Comparison of ENCODE assay signal across 1 cellular context in the genomic region with DNA sequence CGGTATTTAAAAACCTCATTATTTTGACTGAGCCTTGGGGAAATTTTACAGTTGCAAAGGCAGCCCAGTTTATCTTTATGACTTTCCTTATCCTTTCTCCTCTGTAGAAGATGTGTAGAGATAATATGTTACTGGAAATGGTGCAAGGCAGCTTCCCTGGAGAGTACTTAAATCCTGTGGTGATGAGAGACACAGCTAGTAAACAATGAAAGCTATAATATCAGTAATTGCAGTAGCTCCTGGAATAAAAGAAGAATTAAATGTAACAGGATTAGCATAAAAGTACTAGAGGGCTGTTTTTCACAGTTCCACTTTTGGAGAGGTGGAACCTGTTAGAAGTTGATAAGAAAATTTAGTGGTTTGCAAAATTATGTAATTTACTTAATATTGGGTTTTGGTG.
TF ChIP-seq lines count a peak whose summit lies in the region.

No MANE protein-coding gene starts in this region.

TF ChIP-seq in HepG2, 621 proteins besides CTCF, POLR2A, EP300 and RAD21 (continued from another document):
- TF ChIP-seq, protein P1, sequence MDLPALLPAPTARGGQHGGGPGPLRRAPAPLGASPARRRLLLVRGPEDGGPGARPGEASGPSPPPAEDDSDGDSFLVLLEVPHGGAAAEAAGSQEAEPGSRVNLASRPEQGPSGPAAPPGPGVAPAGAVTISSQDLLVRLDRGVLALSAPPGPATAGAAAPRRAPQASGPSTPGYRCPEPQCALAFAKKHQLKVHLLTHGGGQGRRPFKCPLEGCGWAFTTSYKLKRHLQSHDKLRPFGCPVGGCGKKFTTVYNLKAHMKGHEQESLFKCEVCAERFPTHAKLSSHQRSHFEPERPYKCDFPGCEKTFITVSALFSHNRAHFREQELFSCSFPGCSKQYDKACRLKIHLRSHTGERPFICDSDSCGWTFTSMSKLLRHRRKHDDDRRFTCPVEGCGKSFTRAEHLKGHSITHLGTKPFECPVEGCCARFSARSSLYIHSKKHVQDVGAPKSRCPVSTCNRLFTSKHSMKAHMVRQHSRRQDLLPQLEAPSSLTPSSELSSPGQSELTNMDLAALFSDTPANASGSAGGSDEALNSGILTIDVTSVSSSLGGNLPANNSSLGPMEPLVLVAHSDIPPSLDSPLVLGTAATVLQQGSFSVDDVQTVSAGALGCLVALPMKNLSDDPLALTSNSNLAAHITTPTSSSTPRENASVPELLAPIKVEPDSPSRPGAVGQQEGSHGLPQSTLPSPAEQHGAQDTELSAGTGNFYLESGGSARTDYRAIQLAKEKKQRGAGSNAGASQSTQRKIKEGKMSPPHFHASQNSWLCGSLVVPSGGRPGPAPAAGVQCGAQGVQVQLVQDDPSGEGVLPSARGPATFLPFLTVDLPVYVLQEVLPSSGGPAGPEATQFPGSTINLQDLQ (CRISPR knock-in tag; IDR thresholded peaks at IDR 0.05), result no peak
- TF ChIP-seq ZNF605 (CRISPR knock-in tag; IDR thresholded peaks at IDR 0.05), result no peak
- TF ChIP-seq TAF15 (IDR thresholded peaks at IDR 0.05; ENCODE audit: low read depth, low read length, poor library complexity, severe bottlenecking), result no peak
- TF ChIP-seq, protein P2, sequence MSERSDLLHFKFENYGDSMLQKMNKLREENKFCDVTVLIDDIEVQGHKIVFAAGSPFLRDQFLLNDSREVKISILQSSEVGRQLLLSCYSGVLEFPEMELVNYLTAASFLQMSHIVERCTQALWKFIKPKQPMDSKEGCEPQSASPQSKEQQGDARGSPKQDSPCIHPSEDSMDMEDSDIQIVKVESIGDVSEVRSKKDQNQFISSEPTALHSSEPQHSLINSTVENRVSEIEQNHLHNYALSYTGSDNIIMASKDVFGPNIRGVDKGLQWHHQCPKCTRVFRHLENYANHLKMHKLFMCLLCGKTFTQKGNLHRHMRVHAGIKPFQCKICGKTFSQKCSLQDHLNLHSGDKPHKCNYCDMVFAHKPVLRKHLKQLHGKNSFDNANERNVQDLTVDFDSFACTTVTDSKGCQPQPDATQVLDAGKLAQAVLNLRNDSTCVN (CRISPR knock-in tag; IDR thresholded peaks at IDR 0.05; ENCODE audit: borderline replicate concordance), result no peak
- TF ChIP-seq NR2C2 (CRISPR knock-in tag; IDR thresholded peaks at IDR 0.05; ENCODE audit: borderline replicate concordance), result no peak
- TF ChIP-seq, protein P3, sequence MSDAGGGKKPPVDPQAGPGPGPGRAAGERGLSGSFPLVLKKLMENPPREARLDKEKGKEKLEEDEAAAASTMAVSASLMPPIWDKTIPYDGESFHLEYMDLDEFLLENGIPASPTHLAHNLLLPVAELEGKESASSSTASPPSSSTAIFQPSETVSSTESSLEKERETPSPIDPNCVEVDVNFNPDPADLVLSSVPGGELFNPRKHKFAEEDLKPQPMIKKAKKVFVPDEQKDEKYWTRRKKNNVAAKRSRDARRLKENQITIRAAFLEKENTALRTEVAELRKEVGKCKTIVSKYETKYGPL (CRISPR knock-in tag; IDR thresholded peaks at IDR 0.05), result no peak
- no peak for TF ChIP-seq FIP1L1 (IDR thresholded peaks at IDR 0.05; ENCODE audit: borderline replicate concordance, insufficient read depth, low read depth, low read length)
- no peak for TF ChIP-seq ASH2L (IDR thresholded peaks at IDR 0.05; ENCODE audit: insufficient read length, low read depth, low read length)
- no peak for TF ChIP-seq HHEX (CRISPR knock-in tag; IDR thresholded peaks at IDR 0.05)
